ENCODE assay signal across 9 cellular contexts in genomic region chr12:57832966-57833365, GRCh38. TPM values are rescaled to one million over a fixed set of nuclear protein-coding genes. Genes with fewer than 3 reads are reported as not detected.
DNase-seq lines count a peak whose midpoint lies in the region; ATAC-seq and TF ChIP-seq lines count a peak whose summit lies in the region.
"Had no signal": no experiment of that assay in that cellular context is flagged by ENCODE, and none has a peak within 500 bp of the region (broad histone marks: within the 10 kb centered on the region; RNA-seq: fewer than 3 reads in every experiment).

No MANE protein-coding gene starts in this region.

- peaks cover 88% of the 10 kb centered on the region for H4K20me1 ChIP-seq in OCI-LY3 (ENCODE audit: insufficient read depth, low read length)

- CTCF ChIA-PET in CD8-positive, alpha-beta memory T cell (lab: Charles Lee), result interaction anchor here (0.7 to 7.3 kb wide), 15 partner anchors 10 to 300 kb away, joined by 3 to 78 read pairs (median 5); partner anchors contain the start of genes AVIL and CTDSP2

- H3K79me2 ChIP-seq in OCI-LY3 (ENCODE audit: low read length), result peaks cover 83% of the 10 kb centered on the region

- no peak overlapping the region for H3K9ac ChIP-seq in OCI-LY3 (ENCODE audit: low read length)

- peak overlapping the region; percentile 60 to 98 (median 91) for H3K27ac Mint-ChIP-seq in CD8-positive, alpha-beta memory T cell

- no peak for TF ChIP-seq EP300 in esophagus muscularis mucosa (IDR thresholded peaks at IDR 0.05)

- TF ChIP-seq POLR2A in esophagus muscularis mucosa (IDR thresholded peaks at IDR 0.05; ENCODE audit: low read depth), result no peak

- H3K4me3 ChIP-seq in CD8-positive, alpha-beta memory T cell (ENCODE audit: low read length), result no peak overlapping the region
- H3K4me3 ChIP-seq in OCI-LY3 (ENCODE audit: low read length), result no peak overlapping the region
- H3K4me3 ChIP-seq in esophagus muscularis mucosa, result peak overlapping the region; percentile 7 to 26 (median 18)

- peaks cover 66 to 88% (median 76%) of the 10 kb centered on the region in 3 donors for H3K4me1 Mint-ChIP-seq in CD8-positive, alpha-beta memory T cell

- ATAC-seq in HG03039 (IDR thresholded peaks at IDR 0.05; ENCODE audit: unreplicated experiment) (no peak), HG02852 (IDR thresholded peaks at IDR 0.05; ENCODE audit: unreplicated experiment) (no peak)

- no peak overlapping the region for H2AFZ ChIP-seq in OCI-LY3 (ENCODE audit: low read depth, low read length)

- peaks cover 84% of the 10 kb centered on the region for H3K4me1 ChIP-seq in CD8-positive, alpha-beta memory T cell (ENCODE audit: insufficient read depth, low read length)
- peaks cover 35% of the 10 kb centered on the region for H3K4me1 ChIP-seq in OCI-LY3 (ENCODE audit: low read length)
- peaks cover 92 to 100% (median 97%) of the 10 kb centered on the region in 4 donors for H3K4me1 ChIP-seq in esophagus muscularis mucosa

- no peaks in the 10 kb centered on the region for H3K9me3 Mint-ChIP-seq in CD8-positive, alpha-beta memory T cell

- POLR2A ChIA-PET in CD8-positive, alpha-beta memory T cell (lab: Charles Lee), result interaction anchor here (0.7 kb wide), 1 partner anchor 9 kb away, joined by 3 read pairs; no protein-coding TSS in a partner anchor

- H3K27ac ChIP-seq in CD8-positive, alpha-beta memory T cell (ENCODE audit: low read depth, low read length), result peak overlapping the region; percentile 2
- H3K27ac ChIP-seq in OCI-LY3 (ENCODE audit: low read length) (no peak overlapping the region), esophagus muscularis mucosa (replicated peaks in 1 of 4) (peak overlapping the region; percentile 15 to 100 (median 70))

- H3K9me3 ChIP-seq in CD8-positive, alpha-beta memory T cell (ENCODE audit: low read length), result no peaks in the 10 kb centered on the region
- H3K9me3 ChIP-seq in OCI-LY3 (ENCODE audit: insufficient read depth, low read length), result no peaks in the 10 kb centered on the region
- H3K9me3 ChIP-seq in esophagus muscularis mucosa, result no peaks in the 10 kb centered on the region

- H3K36me3 ChIP-seq in CD8-positive, alpha-beta memory T cell (ENCODE audit: insufficient read depth, low read length), result peaks cover 11% of the 10 kb centered on the region
- peaks cover 13% of the 10 kb centered on the region for H3K36me3 ChIP-seq in OCI-LY3 (replicated peaks; ENCODE audit: low read depth, low read length)
- peaks cover 15 to 30% (median 16%) of the 10 kb centered on the region in 4 donors for H3K36me3 ChIP-seq in esophagus muscularis mucosa

- no peaks in the 10 kb centered on the region for H3K27me3 ChIP-seq in CD8-positive, alpha-beta memory T cell (ENCODE audit: insufficient read depth, low read length, poor library complexity, severe bottlenecking)
- H3K27me3 ChIP-seq in OCI-LY3 (ENCODE audit: low read depth, low read length) (no peaks in the 10 kb centered on the region), esophagus muscularis mucosa (no peaks in the 10 kb centered on the region)

- H3K4me2 ChIP-seq in OCI-LY3 (ENCODE audit: low read length), result peak overlapping the region; percentile 16; the same call in 1 of the 2 replicates

- peaks cover 0 to 26% (median 5%) of the 10 kb centered on the region in 3 donors for H3K36me3 Mint-ChIP-seq in CD8-positive, alpha-beta memory T cell

- TF ChIP-seq CTCF in OCI-LY3 (IDR thresholded peaks at IDR 0.05; ENCODE audit: low read depth, low read length) (no peak), esophagus muscularis mucosa (IDR thresholded peaks at IDR 0.05) (no peak)

- H3K4me3 Mint-ChIP-seq in CD8-positive, alpha-beta memory T cell, result peak overlapping the region in 5 of 7 donors; percentile 16 to 72 (median 46)

- intact Hi-C loops in esophagus muscularis mucosa (cut with DNase I), result loop anchor here (5.0 kb wide), 1 partner anchor 51 kb away; the partner anchor contains the start of gene TSFM

- WGBS in esophagus muscularis mucosa, result 26% methylated on average over 10 of the region's 10 CpGs

- DNase-seq in CD8-positive, alpha-beta memory T cell, result no peak
- DNase-seq in esophagus muscularis mucosa (ENCODE audit: extremely low spot score), result no peak
- peak; percentile 86 for DNase-seq in retina
- DNase-seq in SW480 (ENCODE audit: low spot score), result no peak
- DNase-seq in medulla oblongata (ENCODE audit: extremely low spot score), result no peak
- DNase-seq: NCI-H2081 treated with DMSO at 0.1 percent for 48 hours had no signal

- H3K27me3 Mint-ChIP-seq in CD8-positive, alpha-beta memory T cell, result peaks cover 0 to 2% of the 10 kb centered on the region in 2 donors

RNA-seq across cellular contexts. Expression of gene CTDSP2, which starts 13.6 kb away (rescaled TPM):
- total RNA-seq in CD8-positive, alpha-beta memory T cell, result 10 to 100 TPM; 72.8 to 76.4 TPM
- 55.0 TPM for polyA plus RNA-seq in CD8-positive, alpha-beta memory T cell
- 100 to 1,000 TPM; 127 to 249 (median 196) TPM for total RNA-seq in esophagus muscularis mucosa

RNA-seq across cellular contexts. Expression of gene AVIL, which starts 14.4 kb away (rescaled TPM):
- total RNA-seq in CD8-positive, alpha-beta memory T cell, result 1 to 10 TPM; 2.3 to 2.5 TPM
- 0.40 TPM for polyA plus RNA-seq in CD8-positive, alpha-beta memory T cell
- 1 to 10 TPM; 2.2 to 5.8 (median 2.8) TPM for total RNA-seq in esophagus muscularis mucosa

RNA-seq across cellular contexts. Expression of gene TSFM, which starts 50.4 kb away (rescaled TPM):
- total RNA-seq in CD8-positive, alpha-beta memory T cell, result 10 to 100 TPM; 64.0 to 69.0 TPM
- 32.6 TPM for polyA plus RNA-seq in CD8-positive, alpha-beta memory T cell
- 10 to 100 TPM; 17.6 to 38.4 (median 29.2) TPM for total RNA-seq in esophagus muscularis mucosa

Comparison
In these comparisons a context has a peak if more than half of its experiments do, and no peak if none do; other contexts are left out.
1. H3K4me3 ChIP-seq: peak in esophagus muscularis mucosa (4 of 4); none in CD8-positive, alpha-beta memory T cell (single experiment) and OCI-LY3 (single experiment).